Comparison of ENCODE assay signal across 8 cellular contexts in the genomic region with DNA sequence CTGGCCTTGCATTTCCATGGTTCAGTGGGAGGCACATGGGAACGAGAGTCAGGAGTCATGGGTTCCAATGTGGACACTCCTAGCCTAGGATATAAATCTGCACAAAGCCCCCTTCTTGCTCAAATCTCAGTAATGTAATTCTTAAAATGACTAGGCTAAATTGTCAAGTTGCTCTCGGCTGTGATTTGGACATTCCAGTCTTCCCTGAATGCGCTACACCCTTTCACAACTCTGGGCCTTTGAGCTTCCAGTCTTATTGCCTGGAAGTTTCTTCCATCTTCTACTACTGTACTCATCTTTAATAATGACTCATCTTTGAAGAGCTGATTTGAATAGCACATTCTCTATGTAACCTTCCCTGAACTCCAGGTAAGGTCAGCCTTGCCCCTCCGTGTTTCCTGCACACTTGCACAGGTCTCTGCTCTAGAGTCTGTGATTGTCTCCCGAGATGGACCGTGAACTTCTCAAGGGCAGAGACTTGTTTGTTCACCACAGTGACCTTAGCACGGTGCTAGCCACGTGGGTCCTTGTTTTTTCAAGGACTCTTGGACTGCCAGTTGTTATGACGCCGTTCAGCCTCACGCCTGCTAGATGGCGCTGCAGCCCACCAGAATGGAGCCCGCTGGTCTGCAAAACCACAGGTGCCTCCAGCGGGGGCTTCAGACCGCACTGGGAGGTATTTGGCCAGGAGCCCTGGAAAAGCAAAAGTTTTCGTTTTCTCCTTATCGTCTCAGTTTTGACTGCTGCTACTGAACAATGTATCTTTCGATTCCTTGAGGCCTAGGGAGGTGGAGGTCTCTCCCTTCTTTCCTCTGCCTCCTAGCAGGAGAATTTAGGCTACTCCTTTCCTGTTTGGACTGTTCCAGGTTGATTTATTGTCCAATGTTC. TPM values are rescaled to one million over a fixed set of nuclear protein-coding genes. Genes with fewer than 3 reads are reported as not detected.
DNase-seq lines count a peak whose midpoint lies in the region; ATAC-seq and TF ChIP-seq lines count a peak whose summit lies in the region.
"Had no signal": no experiment of that assay in that cellular context is flagged by ENCODE, and none has a peak within 500 bp of the region (broad histone marks: within the 10 kb centered on the region; RNA-seq: fewer than 3 reads in every experiment).

No MANE protein-coding gene starts in this region.

- DNase-seq in GM12865 (ENCODE audit: low read depth) = peak; percentile 84
- DNase-seq in HFFc6 = peak; percentile 49
- peak; percentile 44 for DNase-seq in NCI-H1105 (lab: John Stamatoyannopoulos, UW)
- peak; percentile 62 for DNase-seq in UCSD-AML1 (lab: John Stamatoyannopoulos, UW; ENCODE audit: unreplicated experiment)
- peak; percentile 72 to 86 (median 74) for DNase-seq in body of pancreas
- peak; percentile 78 for DNase-seq in iPS-NIHi7 (ENCODE audit: extremely low spot score)
- DNase-seq in stimulated activated CD4-positive, alpha-beta T cell treated with anti-CD3 and anti-CD28 coated beads, Interleukin-12 subunit alpha, Interleukin-12 subunit beta, amount 100 ng/mL, for 4 hours = peak; percentile 58

- intact Hi-C loops in body of pancreas (cut with DNase I) = no loop called here

- peak overlapping the region; percentile 60 for H3K4me3 Mint-ChIP-seq in HFFc6

- no peak overlapping the region for H3K4me3 ChIP-seq in GM12865 (ENCODE audit: low read depth, low read length)
- no peak overlapping the region for H3K4me3 ChIP-seq in body of pancreas
- H3K4me3 ChIP-seq: skin epidermis had no signal

- H3K4me1 Mint-ChIP-seq in HFFc6 (ENCODE audit: low read depth) = peaks cover 38% of the 10 kb centered on the region

- H3K9me3 ChIP-seq in body of pancreas = no peaks in the 10 kb centered on the region

- H3K36me3 Mint-ChIP-seq in HFFc6 (ENCODE audit: low read depth) = no peaks in the 10 kb centered on the region

- no peak overlapping the region for H3K27ac Mint-ChIP-seq in HFFc6

- H3K4me1 ChIP-seq in body of pancreas = peaks cover 9% of the 10 kb centered on the region

- WGBS in body of pancreas, 2 donors = 15 to 16% methylated on average over 18 of the region's 18 CpGs

- no peak overlapping the region for H3K27ac ChIP-seq in body of pancreas
- H3K27ac ChIP-seq: skin epidermis had no signal

- TF ChIP-seq CTCF in GM12865 (IDR thresholded peaks at IDR 0.05; ENCODE audit: insufficient read depth, low read depth, low read length, missing control alignments) = peak; percentile 88
- TF ChIP-seq CTCF in HFFc6 (IDR thresholded peaks at IDR 0.05) = peak; percentile 94
- peak; percentile 63 to 82 (median 71) for TF ChIP-seq CTCF in body of pancreas (IDR thresholded peaks at IDR 0.05)

- H3K36me3 ChIP-seq in body of pancreas (replicated peaks in 1 of 2; ENCODE audit: insufficient read depth in 1 of 2, low read depth in 2 of 2) = no peaks in the 10 kb centered on the region

- ATAC-seq in body of pancreas = peak; percentile 94

- no peaks in the 10 kb centered on the region for H3K9me3 Mint-ChIP-seq in HFFc6

- H3K27me3 ChIP-seq in body of pancreas = no peaks in the 10 kb centered on the region

- H3K27me3 Mint-ChIP-seq in HFFc6 (ENCODE audit: insufficient read depth) = no peaks in the 10 kb centered on the region

- TF ChIP-seq POLR2A in body of pancreas (IDR thresholded peaks at IDR 0.05) = no peak

RNA-seq across cellular contexts. Expression of gene SEC61B, which starts 44.3 kb away (rescaled TPM):
- 100 to 1,000 TPM; 234 to 281 (median 252) TPM for total RNA-seq in HFFc6 (2021; fragmentation: NEBNext Ultra II Directional; extraction: Animal tissue kit (Norgen Biotek cat#: 25700))
- 100 to 1,000 TPM in 1 of 2 donors, 10 to 100 TPM in 1; 86.6 to 104 TPM for total RNA-seq in body of pancreas

RNA-seq across cellular contexts. Expression of gene ALG2, which starts 44.6 kb away (rescaled TPM):
- total RNA-seq in HFFc6 (2021; fragmentation: NEBNext Ultra II Directional; extraction: Animal tissue kit (Norgen Biotek cat#: 25700)) = 10 to 100 TPM; 30.4 to 42.2 (median 38.3) TPM
- 10 to 100 TPM; 52.1 to 58.6 TPM for total RNA-seq in body of pancreas
